1 cellular context compared by ENCODE assay signal in the genomic region with DNA sequence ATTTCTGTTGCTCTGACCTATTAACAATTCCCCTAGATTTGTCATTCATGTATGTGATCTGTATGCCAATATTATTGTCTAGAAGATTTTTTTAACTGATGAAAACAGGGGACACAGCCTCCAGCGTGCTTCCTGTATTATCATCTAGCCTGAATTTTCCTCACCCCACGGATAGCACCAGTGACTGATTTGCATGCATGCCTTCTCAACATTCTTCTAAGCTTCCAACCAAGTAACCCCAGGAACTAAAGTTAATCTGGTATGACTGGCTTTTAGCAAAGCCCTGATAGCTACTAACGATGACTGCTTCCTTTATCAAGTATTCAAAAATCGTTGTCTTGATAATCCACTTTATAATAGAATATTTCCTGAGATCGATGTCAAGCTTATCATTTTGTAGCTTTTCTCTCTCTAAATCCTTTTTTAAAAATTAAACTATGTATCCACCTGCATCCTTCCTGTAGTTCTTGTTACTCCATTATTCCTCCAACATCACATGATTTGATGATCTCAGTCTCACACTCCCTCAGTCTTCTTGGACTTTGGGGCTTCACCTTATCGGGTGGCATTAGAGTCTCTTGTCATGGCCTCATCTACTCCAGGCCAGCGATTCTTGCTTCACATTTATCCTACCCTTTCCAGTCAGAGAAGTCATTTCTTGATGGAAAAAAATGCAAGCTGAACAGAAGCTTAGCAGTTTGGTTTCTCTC.
TF ChIP-seq lines count a peak whose summit lies in the region.

No MANE protein-coding gene starts in this region.

TF ChIP-seq in GM23338, 12 proteins besides CTCF, POLR2A, EP300 and RAD21:
- TF ChIP-seq, protein P1, sequence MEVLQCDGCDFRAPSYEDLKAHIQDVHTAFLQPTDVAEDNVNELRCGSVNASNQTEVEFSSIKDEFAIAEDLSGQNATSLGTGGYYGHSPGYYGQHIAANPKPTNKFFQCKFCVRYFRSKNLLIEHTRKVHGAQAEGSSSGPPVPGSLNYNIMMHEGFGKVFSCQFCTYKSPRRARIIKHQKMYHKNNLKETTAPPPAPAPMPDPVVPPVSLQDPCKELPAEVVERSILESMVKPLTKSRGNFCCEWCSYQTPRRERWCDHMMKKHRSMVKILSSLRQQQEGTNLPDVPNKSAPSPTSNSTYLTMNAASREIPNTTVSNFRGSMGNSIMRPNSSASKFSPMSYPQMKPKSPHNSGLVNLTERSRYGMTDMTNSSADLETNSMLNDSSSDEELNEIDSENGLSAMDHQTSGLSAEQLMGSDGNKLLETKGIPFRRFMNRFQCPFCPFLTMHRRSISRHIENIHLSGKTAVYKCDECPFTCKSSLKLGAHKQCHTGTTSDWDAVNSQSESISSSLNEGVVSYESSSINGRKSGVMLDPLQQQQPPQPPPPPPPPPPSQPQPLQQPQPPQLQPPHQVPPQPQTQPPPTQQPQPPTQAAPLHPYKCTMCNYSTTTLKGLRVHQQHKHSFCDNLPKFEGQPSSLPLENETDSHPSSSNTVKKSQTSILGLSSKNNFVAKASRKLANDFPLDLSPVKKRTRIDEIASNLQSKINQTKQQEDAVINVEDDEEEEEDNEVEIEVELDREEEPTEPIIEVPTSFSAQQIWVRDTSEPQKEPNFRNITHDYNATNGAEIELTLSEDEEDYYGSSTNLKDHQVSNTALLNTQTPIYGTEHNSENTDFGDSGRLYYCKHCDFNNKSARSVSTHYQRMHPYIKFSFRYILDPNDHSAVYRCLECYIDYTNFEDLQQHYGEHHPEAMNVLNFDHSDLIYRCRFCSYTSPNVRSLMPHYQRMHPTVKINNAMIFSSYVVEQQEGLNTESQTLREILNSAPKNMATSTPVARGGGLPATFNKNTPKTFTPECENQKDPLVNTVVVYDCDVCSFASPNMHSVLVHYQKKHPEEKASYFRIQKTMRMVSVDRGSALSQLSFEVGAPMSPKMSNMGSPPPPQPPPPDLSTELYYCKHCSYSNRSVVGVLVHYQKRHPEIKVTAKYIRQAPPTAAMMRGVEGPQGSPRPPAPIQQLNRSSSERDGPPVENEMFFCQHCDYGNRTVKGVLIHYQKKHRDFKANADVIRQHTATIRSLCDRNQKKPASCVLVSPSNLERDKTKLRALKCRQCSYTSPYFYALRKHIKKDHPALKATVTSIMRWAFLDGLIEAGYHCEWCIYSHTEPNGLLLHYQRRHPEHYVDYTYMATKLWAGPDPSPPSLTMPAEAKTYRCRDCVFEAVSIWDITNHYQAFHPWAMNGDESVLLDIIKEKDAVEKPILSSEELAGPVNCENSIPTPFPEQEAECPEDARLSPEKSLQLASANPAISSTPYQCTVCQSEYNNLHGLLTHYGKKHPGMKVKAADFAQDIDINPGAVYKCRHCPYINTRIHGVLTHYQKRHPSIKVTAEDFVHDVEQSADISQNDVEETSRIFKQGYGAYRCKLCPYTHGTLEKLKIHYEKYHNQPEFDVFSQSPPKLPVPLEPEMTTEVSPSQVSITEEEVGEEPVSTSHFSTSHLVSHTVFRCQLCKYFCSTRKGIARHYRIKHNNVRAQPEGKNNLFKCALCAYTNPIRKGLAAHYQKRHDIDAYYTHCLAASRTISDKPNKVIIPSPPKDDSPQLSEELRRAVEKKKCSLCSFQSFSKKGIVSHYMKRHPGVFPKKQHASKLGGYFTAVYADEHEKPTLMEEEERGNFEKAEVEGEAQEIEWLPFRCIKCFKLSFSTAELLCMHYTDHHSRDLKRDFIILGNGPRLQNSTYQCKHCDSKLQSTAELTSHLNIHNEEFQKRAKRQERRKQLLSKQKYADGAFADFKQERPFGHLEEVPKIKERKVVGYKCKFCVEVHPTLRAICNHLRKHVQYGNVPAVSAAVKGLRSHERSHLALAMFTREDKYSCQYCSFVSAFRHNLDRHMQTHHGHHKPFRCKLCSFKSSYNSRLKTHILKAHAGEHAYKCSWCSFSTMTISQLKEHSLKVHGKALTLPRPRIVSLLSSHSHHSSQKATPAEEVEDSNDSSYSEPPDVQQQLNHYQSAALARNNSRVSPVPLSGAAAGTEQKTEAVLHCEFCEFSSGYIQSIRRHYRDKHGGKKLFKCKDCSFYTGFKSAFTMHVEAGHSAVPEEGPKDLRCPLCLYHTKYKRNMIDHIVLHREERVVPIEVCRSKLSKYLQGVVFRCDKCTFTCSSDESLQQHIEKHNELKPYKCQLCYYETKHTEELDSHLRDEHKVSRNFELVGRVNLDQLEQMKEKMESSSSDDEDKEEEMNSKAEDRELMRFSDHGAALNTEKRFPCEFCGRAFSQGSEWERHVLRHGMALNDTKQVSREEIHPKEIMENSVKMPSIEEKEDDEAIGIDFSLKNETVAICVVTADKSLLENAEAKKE (CRISPR knock-in tag; IDR thresholded peaks at IDR 0.05) = no peak
- TF ChIP-seq EZH2phosphoT487 (IDR thresholded peaks at IDR 0.05; ENCODE audit: unreplicated experiment) (no peak), ZNF331 (CRISPR knock-in tag; IDR thresholded peaks at IDR 0.05; ENCODE audit: low read depth) (no peak), JUNB (IDR thresholded peaks at IDR 0.05; ENCODE audit: unreplicated experiment) (no peak)
- TF ChIP-seq, protein P2, sequence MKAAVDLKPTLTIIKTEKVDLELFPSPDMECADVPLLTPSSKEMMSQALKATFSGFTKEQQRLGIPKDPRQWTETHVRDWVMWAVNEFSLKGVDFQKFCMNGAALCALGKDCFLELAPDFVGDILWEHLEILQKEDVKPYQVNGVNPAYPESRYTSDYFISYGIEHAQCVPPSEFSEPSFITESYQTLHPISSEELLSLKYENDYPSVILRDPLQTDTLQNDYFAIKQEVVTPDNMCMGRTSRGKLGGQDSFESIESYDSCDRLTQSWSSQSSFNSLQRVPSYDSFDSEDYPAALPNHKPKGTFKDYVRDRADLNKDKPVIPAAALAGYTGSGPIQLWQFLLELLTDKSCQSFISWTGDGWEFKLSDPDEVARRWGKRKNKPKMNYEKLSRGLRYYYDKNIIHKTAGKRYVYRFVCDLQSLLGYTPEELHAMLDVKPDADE (IDR thresholded peaks at IDR 0.05) = no peak
TF ChIP-seq in GM23338: peak in this region for 0.
